ENCODE assay signal across 12 cellular contexts in the genomic region with DNA sequence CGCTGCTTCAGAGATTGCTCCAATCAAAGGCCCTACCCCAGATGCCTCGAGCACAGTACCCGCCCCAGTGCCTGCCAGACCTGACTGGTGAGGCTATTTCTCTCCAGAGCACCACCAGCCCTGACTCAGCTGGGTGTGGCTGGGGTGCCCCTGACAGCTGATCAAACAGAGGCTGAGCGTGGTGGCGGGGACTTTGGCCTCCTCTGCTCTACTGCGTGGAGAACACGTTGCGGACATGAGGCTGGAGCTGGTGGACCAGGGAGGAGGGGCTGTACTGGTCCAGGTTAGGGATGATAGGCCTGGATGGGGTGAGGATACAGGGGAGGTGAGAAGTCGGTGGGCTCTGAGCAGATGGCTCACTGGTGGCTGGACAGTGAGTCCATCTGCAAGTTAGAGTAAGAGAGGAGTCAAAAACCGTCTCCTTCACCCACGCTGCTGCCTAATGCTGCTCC. TPM values are rescaled to one million over a fixed set of nuclear protein-coding genes. Genes with fewer than 3 reads are reported as not detected.
A peak's percentile ranks its signal among the peaks of the same experiment; 100 is the strongest.
DNase-seq lines count a peak whose midpoint lies in the region; ATAC-seq, FAIRE-seq and TF ChIP-seq lines count a peak whose summit lies in the region.
"Had no signal": no experiment of that assay in that cellular context is flagged by ENCODE, and none has a peak within 500 bp of the region (broad histone marks: within the 10 kb centered on the region; RNA-seq: fewer than 3 reads in every experiment).

No MANE protein-coding gene starts in this region.

- no peaks in the 10 kb centered on the region for H4K20me1 ChIP-seq in fibroblast of lung (ENCODE audit: control insufficient read depth, extremely low read depth, insufficient read depth, low read length)

- H3K9me3 ChIP-seq in fibroblast of lung (ENCODE audit: control insufficient read depth, insufficient read depth, low read depth, low read length) (no peaks in the 10 kb centered on the region), gastrocnemius medialis (no peaks in the 10 kb centered on the region)

- in situ Hi-C loops in gastrocnemius medialis (cut with MboI; ENCODE audit: low sequenced_read_pairs in 4 of 4), result no loop called here

- H3K27ac ChIP-seq in fibroblast of lung (ENCODE audit: insufficient read depth, low read length) (no peak overlapping the region), gastrocnemius medialis (peak overlapping the region; percentile 52 to 84 (median 76))

- no peaks in the 10 kb centered on the region for H3K36me3 ChIP-seq in fibroblast of lung (ENCODE audit: control insufficient read depth, insufficient read depth, low read length)
- no peaks in the 10 kb centered on the region for H3K36me3 ChIP-seq in gastrocnemius medialis

- no peak overlapping the region for H3K4me3 ChIP-seq in fibroblast of lung (replicated peaks in 1 of 4; ENCODE audit: control extremely low read depth in 1 of 4, insufficient read depth in 1 of 4, low read depth in 3 of 4, low read length in 4 of 4)
- no peak overlapping the region for H3K4me3 ChIP-seq in gastrocnemius medialis

- H3K27me3 ChIP-seq in fibroblast of lung (ENCODE audit: control insufficient read depth, insufficient read depth, low read length) (no peaks in the 10 kb centered on the region), gastrocnemius medialis (peaks cover 11 to 20% (median 20%) of the 10 kb centered on the region in 3 donors)

- no peak overlapping the region for H3K4me2 ChIP-seq in fibroblast of lung (ENCODE audit: extremely low read depth, insufficient read depth, low read length)

- H3K9ac ChIP-seq in fibroblast of lung (ENCODE audit: insufficient read depth, low read length), result no peak overlapping the region

- intact Hi-C loops in gastrocnemius medialis (cut with DNase I; ENCODE audit: low total_unique reads), result no loop called here

- ATAC-seq in gastrocnemius medialis, result no peak

- TF ChIP-seq CTCF in fibroblast of lung (conservative IDR thresholded peaks at IDR 0.05 in 1 of 2, IDR thresholded peaks at IDR 0.05 in 1 of 2; ENCODE audit: low read depth in 1 of 2, low read length in 2 of 2) (no peak), gastrocnemius medialis (IDR thresholded peaks at IDR 0.05 in 4 of 5, conservative IDR thresholded peaks at IDR 0.05 in 1 of 5) (no peak)

- H2AFZ ChIP-seq in fibroblast of lung (ENCODE audit: low read length), result no peak overlapping the region

- TF ChIP-seq POLR2A in H54 (IDR thresholded peaks at IDR 0.05; ENCODE audit: low read depth, low read length), result peak; percentile 27; the same call in 1 of the 2 replicates
- TF ChIP-seq POLR2A in gastrocnemius medialis (IDR thresholded peaks at IDR 0.05), result no peak

- DNase-seq in H54 (ENCODE audit: insufficient read length, low spot score), result peak; percentile 93
- peak; percentile 50 for DNase-seq in NCI-H774 (lab: John Stamatoyannopoulos, UW)
- peak; percentile 20 to 51 for DNase-seq in fibroblast of lung (ENCODE audit: low read depth in 2 of 2)
- DNase-seq in gastrocnemius medialis, result no peak
- DNase-seq in activated T-cell treated with anti-CD3 and anti-CD28 coated beads for 4 hours, result no peak
- DNase-seq in NCI-H1105 (lab: John Stamatoyannopoulos, UW), result no peak
- DNase-seq in stimulated activated CD4-positive, alpha-beta T cell treated with anti-CD3 and anti-CD28 coated beads, Interleukin-15, amount 100 ng/mL, for 24 hours, result no peak
- no peak for DNase-seq in NCI-H2227 treated with DMSO at 0.1 percent for 48 hours (lab: John Stamatoyannopoulos, UW)
- DNase-seq: H7, NCI-H2081 treated with DMSO at 0.1 percent for 48 hours, T-helper 2 cell had no signal

- peaks cover 12% of the 10 kb centered on the region for H3K4me1 ChIP-seq in fibroblast of lung (ENCODE audit: control insufficient read depth, extremely low read depth, insufficient read depth, low read length)
- H3K4me1 ChIP-seq in gastrocnemius medialis, result no peaks in the 10 kb centered on the region

- FAIRE-seq in H54 (lab: Jason Lieb, UNC), result no peak

- H3K79me2 ChIP-seq in fibroblast of lung (ENCODE audit: control insufficient read depth, insufficient read depth, low read length), result no peaks in the 10 kb centered on the region

RNA-seq across cellular contexts. Expression of a gene that starts 3.5 kb away (rescaled TPM):
- 10.5 and 17.7 TPM in 2 replicates for total RNA-seq in fibroblast of lung
- polyA plus RNA-seq in fibroblast of lung, result 6.9 and 10.0 TPM in 2 replicates
- 17.6 and 27.7 TPM in 2 replicates for polyA plus RNA-seq in fibroblast of lung (2012)
- 30.9 and 34.4 TPM in 2 replicates for polyA minus RNA-seq in fibroblast of lung (ENCODE audit: low replicate concordance)
- total RNA-seq in gastrocnemius medialis, result 1 to 10 TPM; 4.7 to 9.6 (median 5.8) TPM

RNA-seq across cellular contexts. Expression of a gene that starts 26.4 kb away (rescaled TPM):
- total RNA-seq in fibroblast of lung (not detected in 2 replicates), gastrocnemius medialis (under 1 TPM in 1 of 4 donors, not detected in 3; 0.47 TPM)
- not detected in 2 replicates for polyA plus RNA-seq in fibroblast of lung
- not detected in 2 replicates for polyA plus RNA-seq in fibroblast of lung (2012)
- polyA minus RNA-seq in fibroblast of lung (ENCODE audit: low replicate concordance), result not detected in 2 replicates
- total RNA-seq: H7 had no signal

RNA-seq across cellular contexts. Expression of a gene that starts 30.1 kb away (rescaled TPM):
- total RNA-seq in fibroblast of lung, result not detected in 2 replicates
- not detected in 2 replicates for polyA plus RNA-seq in fibroblast of lung
- not detected in 2 replicates for polyA plus RNA-seq in fibroblast of lung (2012)
- polyA minus RNA-seq in fibroblast of lung (ENCODE audit: low replicate concordance), result not detected in 2 replicates
- total RNA-seq in gastrocnemius medialis, result not detected
- total RNA-seq: H7, omental fat pad had no signal

Comparison
In these comparisons a context has a peak if more than half of its experiments do, and no peak if none do; other contexts are left out.
1. DNase-seq: peak in H54 (single experiment), NCI-H774 (single experiment) and fibroblast of lung (2 of 2); none in gastrocnemius medialis (0 of 2), activated T-cell treated with anti-CD3 and anti-CD28 coated beads for 4 hours (single experiment), NCI-H1105 (single experiment), stimulated activated CD4-positive, alpha-beta T cell treated with anti-CD3 and anti-CD28 coated beads, Interleukin-15, amount 100 ng/mL, for 24 hours (single experiment) and NCI-H2227 treated with DMSO at 0.1 percent for 48 hours (single experiment).